Comparison of ENCODE assay signal across 9 cellular contexts in genomic region chr2:74503506-74504475, GRCh38. TPM values are rescaled to one million over a fixed set of nuclear protein-coding genes. Genes with fewer than 3 reads are reported as not detected.
DNase-seq lines count a peak whose midpoint lies in the region; ATAC-seq and TF ChIP-seq lines count a peak whose summit lies in the region.
"Had no signal": no experiment of that assay in that cellular context is flagged by ENCODE, and none has a peak within 500 bp of the region (broad histone marks: within the 10 kb centered on the region; RNA-seq: fewer than 3 reads in every experiment).

No MANE protein-coding gene starts in this region.

- in situ Hi-C loops in gastrocnemius medialis (cut with MboI; ENCODE audit: low sequenced_read_pairs in 4 of 4), result no loop called here

- H3K4me1 Mint-ChIP-seq in GM23338, result peaks cover 57% of the 10 kb centered on the region
- H3K4me1 Mint-ChIP-seq in activated CD4-positive, alpha-beta memory T cell treated with anti-CD3 and anti-CD28 coated beads, Interleukin-2, amount 10 ng/mL, durations not matched to agents 7 days and 5 days, result peaks cover 73% of the 10 kb centered on the region

- H3K27ac ChIP-seq in GM23338 (ENCODE audit: low read depth) (no peak overlapping the region), hepatocyte (peak overlapping the region; percentile 99), gastrocnemius medialis (peak overlapping the region; percentile 72 to 86 (median 79))

- H4K20me1 ChIP-seq in GM23338 (replicated peaks; ENCODE audit: insufficient read depth) (peaks cover 11% of the 10 kb centered on the region), hepatocyte (ENCODE audit: insufficient read depth, poor library complexity, severe bottlenecking) (no peaks in the 10 kb centered on the region)

- peaks cover 32% of the 10 kb centered on the region for H3F3A ChIP-seq in GM23338 (replicated peaks; ENCODE audit: low read depth)

- peak overlapping the region; percentile 71 for H3K4me3 ChIP-seq in GM23338
- H3K4me3 ChIP-seq in hepatocyte, result peak overlapping the region; percentile 30
- peak overlapping the region; percentile 56 to 65 (median 60) for H3K4me3 ChIP-seq in gastrocnemius medialis

- H3K36me3 Mint-ChIP-seq in GM23338 (ENCODE audit: low read depth), result peaks cover 28% of the 10 kb centered on the region
- peaks cover 60% of the 10 kb centered on the region for H3K36me3 Mint-ChIP-seq in activated CD4-positive, alpha-beta memory T cell treated with anti-CD3 and anti-CD28 coated beads, Interleukin-2, amount 10 ng/mL, durations not matched to agents 7 days and 5 days (ENCODE audit: low read depth)

- no peak for ATAC-seq in GM23338
- ATAC-seq in gastrocnemius medialis, result no peak
- ATAC-seq in GM19328 (IDR thresholded peaks at IDR 0.05; ENCODE audit: unreplicated experiment), result no peak
- ATAC-seq in HG02678 (IDR thresholded peaks at IDR 0.05; ENCODE audit: unreplicated experiment), result no peak

- H3K36me3 ChIP-seq in GM23338 (ENCODE audit: insufficient read depth) (peaks cover 7% of the 10 kb centered on the region; the same call in 1 of the 2 replicates), hepatocyte (replicated peaks; ENCODE audit: insufficient read depth, low read depth) (no peaks in the 10 kb centered on the region), gastrocnemius medialis (peaks cover 0 to 18% of the 10 kb centered on the region in 2 donors)

- 57% methylated on average over 44 of the region's 45 CpGs for WGBS in hepatocyte (ENCODE audit: low lambda C conversion rate, missing lambda C conversion rate)

- peak overlapping the region; percentile 96 for H2AFZ ChIP-seq in GM23338
- H2AFZ ChIP-seq in hepatocyte, result peak overlapping the region; percentile 53

- peaks cover 48% of the 10 kb centered on the region for H3K4me1 ChIP-seq in GM23338 (ENCODE audit: insufficient read depth)
- peaks cover 55% of the 10 kb centered on the region for H3K4me1 ChIP-seq in hepatocyte (ENCODE audit: insufficient read depth)
- H3K4me1 ChIP-seq in gastrocnemius medialis, result peaks cover 33 to 50% of the 10 kb centered on the region in 2 donors

- peak in 1 of 2 donors; percentile 30 for TF ChIP-seq POLR2A in gastrocnemius medialis (IDR thresholded peaks at IDR 0.05)

- H3K9me2 ChIP-seq in GM23338 (ENCODE audit: insufficient read depth), result no peaks in the 10 kb centered on the region
- H3K9me2 ChIP-seq in hepatocyte (replicated peaks; ENCODE audit: insufficient read depth), result no peaks in the 10 kb centered on the region

- intact Hi-C loops in gastrocnemius medialis (cut with DNase I; ENCODE audit: low total_unique reads), result no loop called here

- peak overlapping the region; percentile 86 for H3K4me3 Mint-ChIP-seq in GM23338
- H3K4me3 Mint-ChIP-seq in activated CD4-positive, alpha-beta memory T cell treated with anti-CD3 and anti-CD28 coated beads, Interleukin-2, amount 10 ng/mL, durations not matched to agents 7 days and 5 days, result peak overlapping the region; percentile 71

- H3K27me3 Mint-ChIP-seq in GM23338 (ENCODE audit: insufficient read depth, low read depth, poor library complexity), result peaks cover 97% of the 10 kb centered on the region
- H3K27me3 Mint-ChIP-seq in activated CD4-positive, alpha-beta memory T cell treated with anti-CD3 and anti-CD28 coated beads, Interleukin-2, amount 10 ng/mL, durations not matched to agents 7 days and 5 days, result peaks cover 42% of the 10 kb centered on the region

- peak overlapping the region; percentile 95 for H3K4me2 ChIP-seq in GM23338
- H3K4me2 ChIP-seq in hepatocyte, result peak overlapping the region; percentile 92

- peak; percentile 54 for DNase-seq in GM23338 (ENCODE audit: low spot score)
- DNase-seq in activated CD4-positive, alpha-beta memory T cell treated with anti-CD3 and anti-CD28 coated beads, Interleukin-2, amount 10 ng/mL, durations not matched to agents 7 days and 5 days, result no peak
- DNase-seq in hepatocyte (ENCODE audit: low spot score), result no peak
- no peak for DNase-seq in gastrocnemius medialis
- DNase-seq in SKM-1 treated with dmso at 0.1 percent for 144 hours (lab: John Stamatoyannopoulos, UW; ENCODE audit: unreplicated experiment), result no peak
- no peak for DNase-seq in NCI-H1436 treated with DMSO at 0.1 percent for 48 hours (lab: John Stamatoyannopoulos, UW)
- DNase-seq: NCI-H510A had no signal

- no peaks in the 10 kb centered on the region; the same call in 1 of the 3 replicates for H3K9me3 Mint-ChIP-seq in GM23338
- H3K9me3 Mint-ChIP-seq in activated CD4-positive, alpha-beta memory T cell treated with anti-CD3 and anti-CD28 coated beads, Interleukin-2, amount 10 ng/mL, durations not matched to agents 7 days and 5 days, result no peaks in the 10 kb centered on the region

- H3K27me3 ChIP-seq in GM23338 (ENCODE audit: insufficient read depth) (peaks cover 92% of the 10 kb centered on the region), hepatocyte (peaks cover 26% of the 10 kb centered on the region), gastrocnemius medialis (peaks cover 35 to 59% (median 37%) of the 10 kb centered on the region in 3 donors)

- POLR2A ChIA-PET in activated CD4-positive, alpha-beta memory T cell treated with anti-CD3 and anti-CD28 coated beads, Interleukin-2, amount 10 ng/mL, durations not matched to agents 7 days and 5 days (lab: Charles Lee), result interaction anchor here (0.8 to 3.7 kb wide), 7 partner anchors 10 to 47 kb away, joined by 3 to 25 read pairs (median 7); partner anchors contain the start of genes AUP1, CCDC142, DQX1 and HTRA2

- CTCF ChIA-PET in activated CD4-positive, alpha-beta memory T cell treated with anti-CD3 and anti-CD28 coated beads, Interleukin-2, amount 10 ng/mL, durations not matched to agents 7 days and 5 days (lab: Charles Lee), result interaction anchor here (1.2 to 2.5 kb wide), 7 partner anchors 10 to 84 kb away, joined by 3 to 12 read pairs (median 5); partner anchors contain the start of genes CCDC142 and TTC31

- H3K79me2 ChIP-seq in GM23338 (replicated peaks; ENCODE audit: insufficient read depth), result peaks cover 8% of the 10 kb centered on the region
- peaks cover 40% of the 10 kb centered on the region for H3K79me2 ChIP-seq in hepatocyte

- no peak for TF ChIP-seq CTCF in GM23338 (conservative IDR thresholded peaks at IDR 0.05; ENCODE audit: low read depth in 2 of 2)
- TF ChIP-seq CTCF in hepatocyte (IDR thresholded peaks at IDR 0.05; ENCODE audit: poor library complexity), result no peak
- TF ChIP-seq CTCF in gastrocnemius medialis (IDR thresholded peaks at IDR 0.05 in 4 of 5, conservative IDR thresholded peaks at IDR 0.05 in 1 of 5), result no peak

- no peaks in the 10 kb centered on the region for H3K9me3 ChIP-seq in hepatocyte (ENCODE audit: low read depth)
- H3K9me3 ChIP-seq in gastrocnemius medialis, result no peaks in the 10 kb centered on the region

- no peak overlapping the region for H3K27ac Mint-ChIP-seq in GM23338
- H3K27ac Mint-ChIP-seq in activated CD4-positive, alpha-beta memory T cell treated with anti-CD3 and anti-CD28 coated beads, Interleukin-2, amount 10 ng/mL, durations not matched to agents 7 days and 5 days, result no peak overlapping the region

TF ChIP-seq in GM23338, 12 proteins besides CTCF, POLR2A, EP300 and RAD21 (continues in another document):
- peak; percentile 9; the same call in 1 of the 2 replicates for TF ChIP-seq POLR2AphosphoS5 (IDR thresholded peaks at IDR 0.05; ENCODE audit: low read depth)
- no peak for TF ChIP-seq JUNB (IDR thresholded peaks at IDR 0.05; ENCODE audit: unreplicated experiment)
- TF ChIP-seq ZNF331 (CRISPR knock-in tag; IDR thresholded peaks at IDR 0.05; ENCODE audit: low read depth), result no peak
- TF ChIP-seq EZH2phosphoT487 (IDR thresholded peaks at IDR 0.05; ENCODE audit: unreplicated experiment), result peak; percentile 52

RNA-seq across cellular contexts. Expression of gene PCGF1, which starts 3.7 kb away (rescaled TPM):
- 10.9 and 14.3 TPM in 2 replicates for total RNA-seq in GM23338 (2014; rRNA removed; shearing (Covaris generic))
- 13.1 and 13.4 TPM in 2 replicates for polyA plus RNA-seq in GM23338 (2016; fragmentation: Nextera tagmentation; extraction: Ambion mirVana)
- 10 to 100 TPM; 23.0 to 31.4 TPM for total RNA-seq in activated CD4-positive, alpha-beta memory T cell treated with anti-CD3 and anti-CD28 coated beads, Interleukin-2, amount 10 ng/mL, durations not matched to agents 7 days and 5 days
- total RNA-seq in hepatocyte, result 10.4 and 10.6 TPM in 2 replicates
- 29.0 and 30.2 TPM in 2 replicates for polyA plus RNA-seq in hepatocyte
- total RNA-seq in gastrocnemius medialis, result 10 to 100 TPM; 14.2 to 23.6 (median 20.0) TPM

RNA-seq across cellular contexts. Expression of gene LBX2, which starts 4.4 kb away (rescaled TPM):
- 0.24 TPM in 1 of 2 replicates, not detected in the other for total RNA-seq in GM23338 (2014; rRNA removed; shearing (Covaris generic))
- polyA plus RNA-seq in GM23338 (2016; fragmentation: Nextera tagmentation; extraction: Ambion mirVana), result 0.57 and 0.82 TPM in 2 replicates
- total RNA-seq in activated CD4-positive, alpha-beta memory T cell treated with anti-CD3 and anti-CD28 coated beads, Interleukin-2, amount 10 ng/mL, durations not matched to agents 7 days and 5 days, result 1 to 10 TPM; 1.2 to 1.8 TPM
- 2.5 and 3.4 TPM in 2 replicates for total RNA-seq in hepatocyte
- polyA plus RNA-seq in hepatocyte, result 3.1 and 5.2 TPM in 2 replicates
- under 1 TPM in 1 of 4 donors, not detected in 3; 0.59 TPM for total RNA-seq in gastrocnemius medialis

RNA-seq across cellular contexts. Expression of gene TLX2, which starts 10.5 kb away (rescaled TPM):
- 0.21 TPM in 1 of 2 replicates, not detected in the other for total RNA-seq in GM23338 (2014; rRNA removed; shearing (Covaris generic))
- 0.16 TPM in 1 of 2 replicates, not detected in the other for polyA plus RNA-seq in GM23338 (2016; fragmentation: Nextera tagmentation; extraction: Ambion mirVana)
- total RNA-seq in activated CD4-positive, alpha-beta memory T cell treated with anti-CD3 and anti-CD28 coated beads, Interleukin-2, amount 10 ng/mL, durations not matched to agents 7 days and 5 days, result 1 to 10 TPM; 2.6 to 3.3 TPM
- not detected in 2 replicates for total RNA-seq in hepatocyte
- not detected in 2 replicates for polyA plus RNA-seq in hepatocyte
- total RNA-seq in gastrocnemius medialis, result not detected

RNA-seq across cellular contexts. Expression of gene TTC31, which starts 20.9 kb away (rescaled TPM):
- total RNA-seq in GM23338 (2014; rRNA removed; shearing (Covaris generic)), result 29.2 and 29.6 TPM in 2 replicates
- polyA plus RNA-seq in GM23338 (2016; fragmentation: Nextera tagmentation; extraction: Ambion mirVana) (13.1 and 15.8 TPM in 2 replicates), hepatocyte (21.3 and 23.8 TPM in 2 replicates)
- total RNA-seq in activated CD4-positive, alpha-beta memory T cell treated with anti-CD3 and anti-CD28 coated beads, Interleukin-2, amount 10 ng/mL, durations not matched to agents 7 days and 5 days, result 10 to 100 TPM; 42.3 to 42.9 TPM
- total RNA-seq in hepatocyte (19.9 and 25.1 TPM in 2 replicates), gastrocnemius medialis (1 to 10 TPM; 6.1 to 9.6 (median 7.7) TPM)

RNA-seq across cellular contexts. Expression of gene CCDC142, which starts 21.0 kb away (rescaled TPM):
- total RNA-seq in GM23338 (2014; rRNA removed; shearing (Covaris generic)), result 12.3 and 20.5 TPM in 2 replicates
- 5.1 and 5.8 TPM in 2 replicates for polyA plus RNA-seq in GM23338 (2016; fragmentation: Nextera tagmentation; extraction: Ambion mirVana)
- total RNA-seq in activated CD4-positive, alpha-beta memory T cell treated with anti-CD3 and anti-CD28 coated beads, Interleukin-2, amount 10 ng/mL, durations not matched to agents 7 days and 5 days, result 10 to 100 TPM; 20.9 to 25.0 TPM
- total RNA-seq in hepatocyte, result 11.6 and 15.9 TPM in 2 replicates
- 16.6 and 21.3 TPM in 2 replicates for polyA plus RNA-seq in hepatocyte
- total RNA-seq in gastrocnemius medialis, result 1 to 10 TPM; 5.5 to 7.3 (median 6.0) TPM
